ENCODE assay signal across 1 cellular context in the genomic region with DNA sequence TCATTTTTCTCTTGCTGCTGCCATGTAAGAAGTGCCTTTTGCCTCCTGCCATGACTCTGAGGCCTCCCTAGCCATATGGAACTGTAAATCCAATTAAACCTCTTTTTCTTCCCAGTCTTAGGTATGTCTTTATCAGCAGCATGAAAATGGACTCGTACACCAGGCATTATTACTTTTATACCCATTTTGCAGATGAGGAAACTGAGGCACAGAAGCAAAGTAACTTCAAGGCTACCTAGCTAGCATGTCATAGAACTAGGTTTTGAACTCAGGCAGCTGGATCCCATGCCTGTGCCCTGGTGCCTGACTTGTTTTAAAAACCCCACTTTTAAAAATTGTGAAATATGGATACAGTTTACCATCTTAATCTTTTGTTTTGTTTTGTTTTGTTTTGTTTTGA.
TF ChIP-seq lines count a peak whose summit lies in the region.

No MANE protein-coding gene starts in this region.

TF ChIP-seq in H1, 55 proteins besides CTCF, POLR2A, EP300 and RAD21:
- TF ChIP-seq JUN (IDR thresholded peaks at IDR 0.05; ENCODE audit: low read depth, low read length) (no peak), KDM1A (IDR thresholded peaks at IDR 0.05; ENCODE audit: borderline replicate concordance, low read length) (peak; percentile 67; the same call in 1 of the 2 replicates)
